ENCODE assay signal across 26 cellular contexts in genomic region chr2:19837235-19837766, GRCh38.
DNase-seq lines count a peak whose midpoint lies in the region; ATAC-seq, FAIRE-seq and TF ChIP-seq lines count a peak whose summit lies in the region.
"Had no signal": no experiment of that assay in that cellular context is flagged by ENCODE, and none has a peak within 500 bp of the region (broad histone marks: within the 10 kb centered on the region; RNA-seq: fewer than 3 reads in every experiment).

No MANE protein-coding gene starts in this region.

- H3K4me3 ChIP-seq in bronchial epithelial cell (ENCODE audit: low read depth, low read length) = no peak overlapping the region
- H3K4me3 ChIP-seq in thoracic aorta = peak overlapping the region; percentile 18

- no peak for TF ChIP-seq CTCF in bronchial epithelial cell (IDR thresholded peaks at IDR 0.05; ENCODE audit: insufficient read depth, low read length, severe bottlenecking)
- no peak for TF ChIP-seq CTCF in thoracic aorta (IDR thresholded peaks at IDR 0.05)

- H3K27ac ChIP-seq in thoracic aorta = peak overlapping the region; percentile 53 to 80
- H3K27ac ChIP-seq: 22Rv1 had no signal

- peak; percentile 32 for FAIRE-seq in bronchial epithelial cell (lab: Jason Lieb, UNC)
- FAIRE-seq: astrocyte, G401.6 had no signal

- H3K9me3 ChIP-seq in thoracic aorta = no peaks in the 10 kb centered on the region
- H3K9me3 ChIP-seq: SK-N-SH had no signal

- DNase-seq in DMS53 (lab: John Stamatoyannopoulos, UW) (peak; percentile 13), DMS53 treated with DMSO at 0.1 percent for 48 hours (lab: John Stamatoyannopoulos, UW; ENCODE audit: unreplicated experiment) (no peak), NCI-H2171 treated with DMSO at 0.1 percent for 48 hours (lab: John Stamatoyannopoulos, UW) (peak; percentile 49), bronchial epithelial cell (ENCODE audit: low read depth) (peak; percentile 28), thoracic aorta (ENCODE audit: low spot score) (no peak), KBM-7 (no peak), G401 (ENCODE audit: low spot score) (no peak)
- no peak for DNase-seq in activated CD4-positive, alpha-beta T cell treated with anti-CD3 and anti-CD28 coated beads, Interleukin-2, amount 50 U/mL, for 4 hours
- DNase-seq: activated CD4-positive, CD25-positive, alpha-beta regulatory T cell treated with anti-CD3 and anti-CD28 coated beads, Interleukin-2, amount 50 U/mL, for 72 hours; activated CD8-positive, alpha-beta T cell treated with anti-CD3 and anti-CD28 coated beads for 36 hours; activated effector memory CD4-positive, alpha-beta T cell treated with Interleukin-2 at 50 U/mL for 16 hours; activated naive CD8-positive, alpha-beta T cell treated with anti-CD3 and anti-CD28 coated beads, Interleukin-2, amount 10 ng/mL, durations not matched to agents 7 days and 5 days; CD4-positive, alpha-beta memory T cell; central memory CD4-positive, alpha-beta T cell; H9; mesenchymal stem cell; NCI-H774; SK-N-SH; stimulated activated CD4-positive, alpha-beta T cell treated with anti-CD3 and anti-CD28 coated beads, Interleukin-4, amount 100 ng/mL, for 24 hours; T-helper 17 cell had no signal

- peaks cover 11 to 35% of the 10 kb centered on the region in 2 donors for H3K4me1 ChIP-seq in thoracic aorta (ENCODE audit: control insufficient read depth in 1 of 2, low read depth in 2 of 2)

- no peak for ATAC-seq in thoracic aorta (ENCODE audit: insufficient number of reproducible peaks, low FRiP score, low read depth)
- ATAC-seq: activated CD8-positive, alpha-beta T cell treated with anti-CD3 and anti-CD28 coated beads for 36 hours; left lobe of liver; sciatic nerve; stimulated activated memory B cell treated with anti-CD40 and anti-IgM and Interleukin-4, amounts not matched to agents 10 μg/mL and 1 μg/mL and 100 μg/mL, for 72 hours; T-helper 17 cell had no signal

- in situ Hi-C loops in KBM-7 (cut with MboI; ENCODE audit: low pct_unique_long_range_greater_than_20kb, low sequenced_read_pairs) = no loop called here
- in situ Hi-C loops in G401 (cut with HindIII; ENCODE audit: low sequenced_read_pairs) = no loop called here

- H3K27me3 ChIP-seq in bronchial epithelial cell (ENCODE audit: control insufficient read depth, insufficient read depth, low read length) (no peaks in the 10 kb centered on the region), thoracic aorta (replicated peaks; ENCODE audit: insufficient read depth) (no peaks in the 10 kb centered on the region)

- no peaks in the 10 kb centered on the region for H3K36me3 ChIP-seq in bronchial epithelial cell (ENCODE audit: control insufficient read depth, insufficient read depth, low read length)
- H3K36me3 ChIP-seq in thoracic aorta = no peaks in the 10 kb centered on the region

Comparison
In these comparisons a context has a peak if more than half of its experiments do, and no peak if none do; other contexts are left out.
1. DNase-seq: peak in DMS53 (single experiment), NCI-H2171 treated with DMSO at 0.1 percent for 48 hours (single experiment) and bronchial epithelial cell (single experiment); none in DMS53 treated with DMSO at 0.1 percent for 48 hours (single experiment), thoracic aorta (single experiment), activated CD4-positive, alpha-beta T cell treated with anti-CD3 and anti-CD28 coated beads, Interleukin-2, amount 50 U/mL, for 4 hours (0 of 2), KBM-7 (single experiment) and G401 (single experiment).